8 cellular contexts compared by ENCODE assay signal in the genomic region with DNA sequence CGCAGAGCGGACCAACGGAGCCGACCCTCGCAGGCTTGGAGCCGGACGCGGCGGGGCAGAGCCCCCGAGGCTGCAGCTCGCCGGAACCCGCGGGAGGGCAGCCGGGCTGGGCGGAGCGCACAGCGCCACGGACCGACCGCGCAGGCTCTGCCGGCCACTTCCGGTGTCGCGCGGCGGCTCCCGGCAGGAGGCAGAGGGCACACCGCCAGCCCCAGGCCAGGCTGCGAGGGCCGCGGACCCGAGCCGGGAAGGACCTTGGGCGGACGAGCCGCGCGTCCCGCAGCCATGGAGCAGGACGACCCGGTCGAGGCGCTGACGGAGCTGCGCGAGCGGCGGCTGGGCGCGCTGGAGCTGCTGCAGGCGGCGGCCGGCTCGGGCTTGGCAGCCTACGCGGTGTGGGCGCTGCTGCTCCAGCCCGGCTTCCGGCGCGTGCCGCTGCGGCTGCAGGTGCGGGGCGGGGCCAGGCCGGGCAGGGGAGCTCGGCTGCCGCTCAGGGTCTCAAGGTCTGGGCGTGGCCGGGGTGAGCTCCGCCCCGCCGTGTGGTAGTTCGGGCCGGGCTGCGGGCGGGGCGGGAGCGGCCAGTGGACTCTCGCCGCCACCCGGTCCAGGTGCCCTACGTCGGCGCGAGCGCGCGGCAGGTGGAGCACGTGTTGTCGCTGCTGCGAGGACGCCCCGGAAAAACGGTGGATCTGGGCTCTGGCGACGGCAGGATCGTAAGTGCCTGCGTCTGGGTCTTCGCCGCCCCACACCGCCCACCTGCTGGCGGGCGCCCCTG. TPM values are rescaled to one million over a fixed set of nuclear protein-coding genes. Genes with fewer than 3 reads are reported as not detected.
DNase-seq lines count a peak whose midpoint lies in the region; ATAC-seq, FAIRE-seq and TF ChIP-seq lines count a peak whose summit lies in the region.

A gene with protein sequence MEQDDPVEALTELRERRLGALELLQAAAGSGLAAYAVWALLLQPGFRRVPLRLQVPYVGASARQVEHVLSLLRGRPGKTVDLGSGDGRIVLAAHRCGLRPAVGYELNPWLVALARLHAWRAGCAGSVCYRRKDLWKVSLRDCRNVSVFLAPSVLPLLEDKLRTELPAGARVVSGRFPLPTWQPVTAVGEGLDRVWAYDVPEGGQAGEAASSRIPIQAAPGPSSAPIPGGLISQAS (plus strand): TSS at position 157 of the 775 bp plus-strand sequence. CDS start 129 bp downstream, at position 286.

- H3K4me2 ChIP-seq in endothelial cell of umbilical vein (ENCODE audit: insufficient read depth, low read length) = peak within 1 kb of the TSS; percentile 58

- dilution Hi-C loops in endothelial cell of umbilical vein (cut with MboI; ENCODE audit: extremely low pct_ligation_motif_present, low sequenced_read_pairs) = no loop called here

- ATAC-seq in GM19397 (IDR thresholded peaks at IDR 0.05; ENCODE audit: unreplicated experiment) = peak; percentile 69
- ATAC-seq in HG03521 (IDR thresholded peaks at IDR 0.05; ENCODE audit: unreplicated experiment) = peak; percentile 61

- peak within 1 kb of the TSS; percentile 88 for H3K4me3 ChIP-seq in NT2/D1 (ENCODE audit: insufficient read length, low read depth)
- H3K4me3 ChIP-seq in endothelial cell of umbilical vein (replicated peaks in 1 of 3; ENCODE audit: insufficient read depth in 1 of 3, low read depth in 1 of 3, low read length in 3 of 3) = peak within 1 kb of the TSS; percentile 49 to 56 (median 55)

- H4K20me1 ChIP-seq in endothelial cell of umbilical vein (replicated peaks; ENCODE audit: control insufficient read depth, extremely low read depth, insufficient read depth, low read length) = no peaks in the 10 kb centered on the region

- H3K36me3 Mint-ChIP-seq in mesothelial cell of epicardium = no peaks in the 10 kb centered on the region

- no TSS peak for BruUV-seq in endothelial cell of umbilical vein (replicated peaks; lab: Mats Ljungman, UMichigan)

- H3K27me3 Mint-ChIP-seq in mesothelial cell of epicardium (ENCODE audit: low read depth) = peaks cover 21% of the 10 kb centered on the region

- H3K27me3 ChIP-seq in NT2/D1 (ENCODE audit: insufficient read depth, insufficient read length) (no peaks in the 10 kb centered on the region), endothelial cell of umbilical vein (ENCODE audit: control insufficient read depth in 2 of 2, insufficient read depth in 2 of 2, low read length in 2 of 2) (no peaks in the 10 kb centered on the region)

- CTCF ChIA-PET in endothelial cell of umbilical vein (lab: Charles Lee) = interaction anchor here (0.7 to 2.6 kb wide), 7 partner anchors 9 to 64 kb away, joined by 3 to 17 read pairs (median 5); a partner anchor contains a TSS

- H3K4me1 Mint-ChIP-seq in mesothelial cell of epicardium = peaks cover 10% of the 10 kb centered on the region

- peak; percentile 80 for TF ChIP-seq POLR2A in endothelial cell of umbilical vein (IDR thresholded peaks at IDR 0.05; ENCODE audit: low read depth, low read length)

- POLR2A ChIA-PET in endothelial cell of umbilical vein (lab: Charles Lee) = interaction anchor here (1.4 kb wide), 1 partner anchor 14 kb away, joined by 3 read pairs; no protein-coding TSS in a partner anchor

- no peak for TF ChIP-seq CTCF in endothelial cell of umbilical vein (IDR thresholded peaks at IDR 0.05; ENCODE audit: extremely low read depth in 1 of 2, insufficient read depth in 1 of 2, low read depth in 1 of 2, low read length in 2 of 2)
- no peak for TF ChIP-seq CTCF in mesothelial cell of epicardium (IDR thresholded peaks at IDR 0.05; ENCODE audit: unreplicated experiment)

- H3K9me3 Mint-ChIP-seq in mesothelial cell of epicardium = no peaks in the 10 kb centered on the region

- peak within 1 kb of the TSS; percentile 92 for H3K27ac Mint-ChIP-seq in mesothelial cell of epicardium

- intact Hi-C loops in endothelial cell of umbilical vein (cut with micrococcal nuclease) = no loop called here

- no peaks in the 10 kb centered on the region for H3K9me1 ChIP-seq in endothelial cell of umbilical vein (replicated peaks; ENCODE audit: control insufficient read depth, extremely low read depth, insufficient read depth, low read length)

- DNase-seq in CMK (ENCODE audit: low read depth) (peak; percentile 72), NT2/D1 (ENCODE audit: low read depth, low spot score) (peak; percentile 86), endothelial cell of umbilical vein (ENCODE audit: low read depth, low spot score) (peak; percentile 64), mesothelial cell of epicardium (ENCODE audit: low spot score in 2 of 2, unreplicated experiment in 2 of 2) (peak; percentile 80 to 84)
- peak; percentile 90 for DNase-seq in activated CD8-positive, alpha-beta memory T cell treated with anti-CD3 and anti-CD28 coated beads, Interleukin-2, amount 50 U/mL, for 48 hours
- DNase-seq in stimulated activated CD8-positive, alpha-beta memory T cell treated with anti-CD3 and anti-CD28 coated beads, Interleukin-4, amount 100 ng/mL, for 24 hours (ENCODE audit: low read depth) = peak; percentile 75

- peak within 1 kb of the TSS; percentile 99 for H3K9ac ChIP-seq in NT2/D1 (ENCODE audit: insufficient read length, low read depth)
- peak within 1 kb of the TSS; percentile 35 for H3K9ac ChIP-seq in endothelial cell of umbilical vein (replicated peaks; ENCODE audit: extremely low read depth, insufficient read depth, low read length)

- no peaks in the 10 kb centered on the region; the same call in 1 of the 2 replicates for H3K9me3 ChIP-seq in NT2/D1 (ENCODE audit: insufficient read depth, low read length)
- no peaks in the 10 kb centered on the region for H3K9me3 ChIP-seq in endothelial cell of umbilical vein (replicated peaks; ENCODE audit: control insufficient read depth, insufficient read depth, low read length)

- H3K27ac ChIP-seq in endothelial cell of umbilical vein (ENCODE audit: insufficient read depth, low read depth, low read length) = peak within 1 kb of the TSS; percentile 19

- peaks cover 46% of the 10 kb centered on the region for H3K4me1 ChIP-seq in NT2/D1 (ENCODE audit: insufficient read depth, insufficient read length)
- peaks cover 15% of the 10 kb centered on the region for H3K4me1 ChIP-seq in endothelial cell of umbilical vein (ENCODE audit: control insufficient read depth, extremely low read depth, insufficient read depth, low read length)

- peak; percentile 89 for FAIRE-seq in endothelial cell of umbilical vein (lab: Jason Lieb, UNC)

- peaks cover 14% of the 10 kb centered on the region for H3K36me3 ChIP-seq in NT2/D1 (ENCODE audit: insufficient read depth, insufficient read length, low read length)
- no peaks in the 10 kb centered on the region for H3K36me3 ChIP-seq in endothelial cell of umbilical vein (ENCODE audit: control insufficient read depth in 2 of 2, extremely low read depth in 1 of 2, insufficient read depth in 2 of 2, low read length in 2 of 2)

- peak within 1 kb of the TSS; percentile 82 for H2AFZ ChIP-seq in endothelial cell of umbilical vein (ENCODE audit: low read depth, low read length)

- peak within 1 kb of the TSS; percentile 77 for H3K4me3 Mint-ChIP-seq in mesothelial cell of epicardium

- no peaks in the 10 kb centered on the region for H3K79me2 ChIP-seq in endothelial cell of umbilical vein (ENCODE audit: control insufficient read depth, insufficient read depth, low read length)

TF ChIP-seq in endothelial cell of umbilical vein, 7 proteins besides CTCF, POLR2A, EP300 and RAD21:
- TF ChIP-seq POLR2AphosphoS5 (IDR thresholded peaks at IDR 0.05; ENCODE audit: insufficient read depth, low read depth, low read length) (peak; percentile 83), GATA2 (IDR thresholded peaks at IDR 0.05; ENCODE audit: insufficient read depth, insufficient read length, low read depth, low read length) (no peak)

RNA-seq across cellular contexts. Expression of the gene that starts here (rescaled TPM):
- total RNA-seq in endothelial cell of umbilical vein (26.1 and 29.1 TPM in 2 replicates), mesothelial cell of epicardium (26.2 to 33.8 TPM (median 27.5 TPM) in 3 replicates)
- 27.9 and 40.5 TPM in 2 replicates for polyA plus RNA-seq in endothelial cell of umbilical vein
- 8.9 and 14.7 TPM in 2 replicates for polyA plus RNA-seq in endothelial cell of umbilical vein (2011; cell fraction: cytosol; rRNA removed)
- polyA plus RNA-seq in endothelial cell of umbilical vein (2011; cell fraction: nucleus; rRNA removed) = 12.9 and 20.3 TPM in 2 replicates
- polyA plus RNA-seq in endothelial cell of umbilical vein (2012) = 8.8 and 20.8 TPM in 2 replicates
- 2.7 and 3.2 TPM in 2 replicates for polyA minus RNA-seq in endothelial cell of umbilical vein
- 24.6 TPM for polyA minus RNA-seq in endothelial cell of umbilical vein (2011; cell fraction: cytosol; rRNA and poly(A)+ RNA removed)
- polyA minus RNA-seq in endothelial cell of umbilical vein (2011; cell fraction: nucleus; rRNA and poly(A)+ RNA removed) = 2.8 and 3.0 TPM in 2 replicates

Comparison
In these comparisons a context has a peak if more than half of its experiments do, and no peak if none do; other contexts are left out.
1. Peak in every context shown above with its lines: DNase-seq, ATAC-seq, H3K4me3 ChIP-seq and H3K27ac ChIP-seq.